In the genomic region with DNA sequence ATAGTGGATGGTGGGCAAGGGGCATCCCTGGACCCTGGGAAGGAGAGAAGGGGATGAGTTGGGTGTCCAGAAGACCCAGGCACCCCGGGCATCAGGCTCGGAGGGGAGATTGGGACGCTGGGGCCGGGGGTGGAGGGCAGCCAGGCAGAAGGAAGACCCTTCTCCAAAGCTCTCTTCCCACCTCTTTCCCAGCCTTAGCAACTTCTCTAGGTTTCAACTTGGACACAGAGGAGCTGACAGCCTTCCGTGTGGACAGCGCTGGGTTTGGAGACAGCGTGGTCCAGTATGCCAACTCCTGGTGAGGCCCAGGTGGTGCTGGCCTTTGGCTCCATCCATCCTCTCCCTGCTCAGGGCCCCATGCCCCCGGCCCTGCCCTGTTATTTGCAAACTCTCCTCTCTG, we compare ENCODE assay signal across 16 cellular contexts. TPM values are rescaled to one million over a fixed set of nuclear protein-coding genes. Genes with fewer than 3 reads are reported as not detected.
A peak's percentile ranks its signal among the peaks of the same experiment; 100 is the strongest.
DNase-seq lines count a peak whose midpoint lies in the region; ATAC-seq and TF ChIP-seq lines count a peak whose summit lies in the region.
"Had no signal": no experiment of that assay in that cellular context is flagged by ENCODE, and none has a peak within 500 bp of the region (broad histone marks: within the 10 kb centered on the region; RNA-seq: fewer than 3 reads in every experiment).

No MANE protein-coding gene starts in this region.

- POLR2A ChIA-PET in HCT116 (lab: Charles Lee) = interaction anchor here (1.0 kb wide), 1 partner anchor 27 kb away, joined by 3 read pairs; no protein-coding TSS in a partner anchor

- H3K4me1 ChIP-seq in HCT116 (ENCODE audit: control insufficient read depth in 1 of 2, insufficient read depth in 2 of 2, low read length in 2 of 2) = peaks cover 10 to 14% of the 10 kb centered on the region in 2 experiments; a peak in 3 of 4 replicates
- peaks cover 4 to 89% (median 64%) of the 10 kb centered on the region in 6 donors for H3K4me1 ChIP-seq in spleen
- H3K4me1 ChIP-seq in osteoblast (ENCODE audit: insufficient read depth, low read length) = peaks cover 5% of the 10 kb centered on the region

- CTCF ChIA-PET in HCT116 (lab: Charles Lee) = no interaction called here

- H2AFZ ChIP-seq in HCT116 (ENCODE audit: low read depth, low read length, poor library complexity, severe bottlenecking) (no peak overlapping the region), osteoblast (ENCODE audit: low read length) (no peak overlapping the region)

- intact Hi-C loops in activated CD4-positive, alpha-beta T cell treated with anti-CD3 and anti-CD28 coated beads, Interleukin-2, amount 10 ng/mL, durations not matched to agents 24 days and 14 days (cut with micrococcal nuclease) = loop anchor here (2.0 to 10.0 kb wide), 3 partner anchors 65 to 519 kb away; partner anchors contain the start of gene ZNF267
- intact Hi-C loops in HCT116 (cut with micrococcal nuclease) (no loop called here), spleen (cut with DNase I; ENCODE audit: low total_unique reads) (no loop called here)

- no peaks in the 10 kb centered on the region for H3K9me3 Mint-ChIP-seq in activated CD4-positive, alpha-beta T cell treated with anti-CD3 and anti-CD28 coated beads, Interleukin-2, amount 10 ng/mL, durations not matched to agents 24 days and 14 days
- H3K9me3 Mint-ChIP-seq: type B pancreatic cell had no signal

- H3K4me2 ChIP-seq in HCT116 (ENCODE audit: low read length) = peak overlapping the region; percentile 74; the same call in 1 of the 2 replicates
- H3K4me2 ChIP-seq in osteoblast (ENCODE audit: insufficient read depth, low read length) = no peak overlapping the region

- no peak for ATAC-seq in HCT116
- ATAC-seq in HG03342 (IDR thresholded peaks at IDR 0.05; ENCODE audit: unreplicated experiment) = no peak
- no peak for ATAC-seq in HG03025 (IDR thresholded peaks at IDR 0.05; ENCODE audit: low FRiP score, unreplicated experiment)

- H3K36me3 ChIP-seq in HCT116 (ENCODE audit: control insufficient read depth in 1 of 2, insufficient read depth in 2 of 2, low read length in 2 of 2) (no peaks in the 10 kb centered on the region), spleen (peaks cover 0 to 6% (median 0%) of the 10 kb centered on the region in 6 donors), osteoblast (ENCODE audit: insufficient read depth, low read length) (no peaks in the 10 kb centered on the region)

- 82 to 91% (median 90%) methylated on average over 6 to 8 of the region's 8 CpGs for WGBS in spleen, 5 donors

- TF ChIP-seq POLR2A in HCT116 (IDR thresholded peaks at IDR 0.05; ENCODE audit: borderline replicate concordance, extremely low read depth, insufficient read depth, insufficient read length) = no peak
- TF ChIP-seq POLR2A in spleen (IDR thresholded peaks at IDR 0.05) = no peak

- H3K4me3 ChIP-seq in HCT116 (replicated peaks in 1 of 2; ENCODE audit: low read depth in 1 of 2, low read length in 2 of 2) = no peak overlapping the region
- peak overlapping the region in 6 of 8 donors; percentile 19 to 65 (median 30) for H3K4me3 ChIP-seq in spleen
- no peak overlapping the region for H3K4me3 ChIP-seq in osteoblast (ENCODE audit: insufficient read depth, low read length)

- H3K9me3 ChIP-seq in HCT116 (ENCODE audit: control insufficient read depth in 1 of 2, insufficient read depth in 1 of 2, low read depth in 1 of 2, low read length in 2 of 2) (no peaks in the 10 kb centered on the region), spleen (no peaks in the 10 kb centered on the region), osteoblast (ENCODE audit: low read depth, low read length) (no peaks in the 10 kb centered on the region)

- RAD21 ChIA-PET in HCT116 (lab: Charles Lee; ENCODE audit: low non-redundant PET in 1 of 2, low total read pairs in 2 of 2, uncharacterized antibody in 2 of 2, unreplicated experiment in 2 of 2) = no interaction called here

- peak overlapping the region; percentile 95 for H3K27ac Mint-ChIP-seq in activated CD4-positive, alpha-beta T cell treated with anti-CD3 and anti-CD28 coated beads, Interleukin-2, amount 10 ng/mL, durations not matched to agents 24 days and 14 days
- H3K27ac Mint-ChIP-seq: type B pancreatic cell had no signal

- H3K27ac ChIP-seq in HCT116 (ENCODE audit: low read depth, low read length) = no peak overlapping the region
- peak overlapping the region in 7 of 8 donors; percentile 81 to 91 (median 89) for H3K27ac ChIP-seq in spleen
- no peak overlapping the region for H3K27ac ChIP-seq in osteoblast (ENCODE audit: low read depth, low read length)
- H3K27ac ChIP-seq: VCaP had no signal

- peak overlapping the region; percentile 91 for H3K4me3 Mint-ChIP-seq in activated CD4-positive, alpha-beta T cell treated with anti-CD3 and anti-CD28 coated beads, Interleukin-2, amount 10 ng/mL, durations not matched to agents 24 days and 14 days
- H3K4me3 Mint-ChIP-seq: type B pancreatic cell had no signal

- H4K20me1 ChIP-seq in HCT116 (ENCODE audit: insufficient read depth) = no peaks in the 10 kb centered on the region
- no peaks in the 10 kb centered on the region for H4K20me1 ChIP-seq in osteoblast (ENCODE audit: insufficient read depth, low read length)

- no peaks in the 10 kb centered on the region for H3K9me2 ChIP-seq in HCT116 (ENCODE audit: insufficient read depth)

- DNase-seq in activated CD4-positive, alpha-beta T cell treated with anti-CD3 and anti-CD28 coated beads, Interleukin-2, amount 10 ng/mL, durations not matched to agents 24 days and 14 days = no peak
- DNase-seq in activated CD4-positive, alpha-beta T cell treated with anti-CD3 and anti-CD28 coated beads for 48 hours = no peak
- no peak for DNase-seq in HCT116 (ENCODE audit: low read depth, low spot score)
- peak; percentile 60 for DNase-seq in cerebellum (ENCODE audit: low spot score)
- DNase-seq in spleen = peak; percentile 78
- no peak for DNase-seq in osteoblast (ENCODE audit: insufficient read length, low spot score, missing footprints)
- DNase-seq: activated CD8-positive, alpha-beta memory T cell treated with anti-CD3 and anti-CD28 coated beads, Interleukin-2, amount 50 U/mL, for 4 hours; central memory CD4-positive, alpha-beta T cell; hippocampal formation; NCI-H1092 treated with DMSO at 0.1 percent for 48 hours; NCI-H2171; NCI-H82 had no signal

- H3K79me2 ChIP-seq in HCT116 (ENCODE audit: insufficient read depth, low read length) (no peaks in the 10 kb centered on the region), osteoblast (ENCODE audit: insufficient read depth, low read length) (no peaks in the 10 kb centered on the region)

- no TSS peak for BruUV-seq in HCT116 (replicated peaks; lab: Mats Ljungman, UMichigan)

- H3K27me3 ChIP-seq in HCT116 (ENCODE audit: insufficient read depth, low read length) (no peaks in the 10 kb centered on the region), spleen (replicated peaks in 1 of 7) (no peaks in the 10 kb centered on the region), osteoblast (ENCODE audit: insufficient read depth, low read length) (no peaks in the 10 kb centered on the region)

- TF ChIP-seq CTCF in HCT116 (IDR thresholded peaks at IDR 0.05 in 2 of 3, conservative IDR thresholded peaks at IDR 0.05 in 1 of 3; ENCODE audit: borderline replicate concordance in 1 of 3, insufficient read depth in 1 of 3, low read depth in 2 of 3, low read length in 2 of 3) (no peak), spleen (IDR thresholded peaks at IDR 0.05 in 8 of 11, conservative IDR thresholded peaks at IDR 0.05 in 3 of 11) (no peak), osteoblast (IDR thresholded peaks at IDR 0.05; ENCODE audit: extremely low read depth, low read depth, low read length) (no peak)

- no peaks in the 10 kb centered on the region for H3K27me3 Mint-ChIP-seq in activated CD4-positive, alpha-beta T cell treated with anti-CD3 and anti-CD28 coated beads, Interleukin-2, amount 10 ng/mL, durations not matched to agents 24 days and 14 days

- H3K4me1 Mint-ChIP-seq in activated CD4-positive, alpha-beta T cell treated with anti-CD3 and anti-CD28 coated beads, Interleukin-2, amount 10 ng/mL, durations not matched to agents 24 days and 14 days = peaks cover 56% of the 10 kb centered on the region

- H3K36me3 Mint-ChIP-seq in activated CD4-positive, alpha-beta T cell treated with anti-CD3 and anti-CD28 coated beads, Interleukin-2, amount 10 ng/mL, durations not matched to agents 24 days and 14 days (ENCODE audit: low read depth) = peaks cover 2% of the 10 kb centered on the region
- H3K36me3 Mint-ChIP-seq: type B pancreatic cell had no signal

- no peak for TF ChIP-seq RAD21 in HCT116 (IDR thresholded peaks at IDR 0.05; ENCODE audit: low read depth)

- no peak overlapping the region for H3K9ac ChIP-seq in HCT116 (ENCODE audit: low read length)

TF ChIP-seq in HCT116, 20 proteins besides CTCF, POLR2A, EP300 and RAD21:
- TF ChIP-seq, protein P1, sequence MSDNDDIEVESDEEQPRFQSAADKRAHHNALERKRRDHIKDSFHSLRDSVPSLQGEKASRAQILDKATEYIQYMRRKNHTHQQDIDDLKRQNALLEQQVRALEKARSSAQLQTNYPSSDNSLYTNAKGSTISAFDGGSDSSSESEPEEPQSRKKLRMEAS (IDR thresholded peaks at IDR 0.05) = no peak
- TF ChIP-seq EZH2 (IDR thresholded peaks at IDR 0.05) (no peak), ATF3 (IDR thresholded peaks at IDR 0.05) (no peak), ZFX (IDR thresholded peaks at IDR 0.05) (no peak), EZH2phosphoT487 (IDR thresholded peaks at IDR 0.05; ENCODE audit: borderline replicate concordance) (no peak)

RNA-seq across cellular contexts. Expression of gene ITGAX, which starts 0.7 kb away (rescaled TPM):
- 44.3 and 45.9 TPM in 2 replicates for total RNA-seq in activated CD4-positive, alpha-beta T cell treated with anti-CD3 and anti-CD28 coated beads, Interleukin-2, amount 10 ng/mL, durations not matched to agents 24 days and 14 days
- total RNA-seq in HCT116 (2021; ENCODE audit: unreplicated experiment) (1.9 TPM), cerebellum (1.6 TPM), spleen (100 to 1,000 TPM in 5 of 7 donors, 10 to 100 TPM in 2; 52.1 to 330 (median 161) TPM), osteoblast (under 0.01 and 0.36 TPM in 2 replicates)
- 2.0 and 2.6 TPM in 2 replicates for polyA plus RNA-seq in HCT116 (2012)
- 10 to 100 TPM in 2 of 3 donors, 1 to 10 TPM in 1; 8.9 to 45.5 (median 30.5) TPM for polyA plus RNA-seq in spleen

RNA-seq across cellular contexts. Expression of gene ITGAD, which starts 37.4 kb away (rescaled TPM):
- total RNA-seq in activated CD4-positive, alpha-beta T cell treated with anti-CD3 and anti-CD28 coated beads, Interleukin-2, amount 10 ng/mL, durations not matched to agents 24 days and 14 days = not detected in 2 replicates
- 0.12 TPM for total RNA-seq in HCT116 (2021; ENCODE audit: unreplicated experiment)
- 0.05 TPM in 1 of 2 replicates, not detected in the other for polyA plus RNA-seq in HCT116 (2012)
- not detected for total RNA-seq in cerebellum
- total RNA-seq in spleen = 10 to 100 TPM in 6 of 7 donors, 1 to 10 TPM in 1; 6.7 to 25.8 (median 19.3) TPM
- polyA plus RNA-seq in spleen = 1 to 10 TPM; 1.2 to 3.5 (median 2.3) TPM
- total RNA-seq in osteoblast = not detected in 2 replicates

Comparison
In these comparisons a context has a peak if more than half of its experiments do, and no peak if none do; other contexts are left out.
1. DNase-seq: peak in cerebellum (single experiment) and spleen (single experiment); none in activated CD4-positive, alpha-beta T cell treated with anti-CD3 and anti-CD28 coated beads, Interleukin-2, amount 10 ng/mL, durations not matched to agents 24 days and 14 days (single experiment), activated CD4-positive, alpha-beta T cell treated with anti-CD3 and anti-CD28 coated beads for 48 hours (single experiment), HCT116 (single experiment) and osteoblast (single experiment).
2. H3K27ac ChIP-seq: peak in spleen (7 of 8); none in HCT116 (single experiment) and osteoblast (single experiment).
3. H3K4me3 ChIP-seq: peak in spleen (6 of 8); none in HCT116 (0 of 2) and osteoblast (single experiment).
4. RNA of gene ITGAX, which starts 0.7 kb away (total RNA-seq): 52.1 to 330 TPM in spleen and 44.3 to 45.9 TPM in activated CD4-positive, alpha-beta T cell treated with anti-CD3 and anti-CD28 coated beads, Interleukin-2, amount 10 ng/mL, durations not matched to agents 24 days and 14 days; 1.9 TPM in HCT116 (single experiment), 1.6 TPM in cerebellum (single experiment) and under 0.01 to 0.36 TPM in osteoblast; every median in the first group is over 10 times any median in the second.